10 cellular contexts compared by ENCODE assay signal in the genomic region with DNA sequence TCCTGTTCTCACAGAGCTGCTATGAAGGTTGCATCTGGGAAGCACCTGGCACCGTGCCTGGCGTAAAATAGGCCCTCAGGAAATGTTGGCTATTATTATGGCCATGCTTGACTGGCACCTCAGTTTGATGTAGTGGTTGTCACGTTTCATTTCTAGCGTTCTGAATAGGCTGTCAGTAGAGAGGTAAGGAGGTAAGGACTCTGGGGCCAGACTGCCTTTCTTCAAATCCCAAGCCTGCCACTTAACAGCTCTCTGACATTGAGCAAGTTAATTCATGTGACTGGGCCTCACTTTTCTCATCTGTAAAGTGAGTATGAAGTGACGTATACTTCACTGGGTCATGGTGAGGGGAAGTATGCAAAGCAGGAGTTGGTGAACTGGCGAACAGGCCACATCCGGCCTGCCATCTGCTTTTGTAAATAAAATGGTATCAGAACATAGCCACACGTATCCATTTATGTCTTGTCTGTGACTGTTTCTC.
A peak's percentile ranks its signal among the peaks of the same experiment; 100 is the strongest.
DNase-seq lines count a peak whose midpoint lies in the region; ATAC-seq and TF ChIP-seq lines count a peak whose summit lies in the region.
"Had no signal": no experiment of that assay in that cellular context is flagged by ENCODE, and none has a peak within 500 bp of the region (broad histone marks: within the 10 kb centered on the region; RNA-seq: fewer than 3 reads in every experiment).

No MANE protein-coding gene starts in this region.

- H3K4me1 ChIP-seq in uterus = peaks cover 4 to 15% of the 10 kb centered on the region in 2 donors

- no peaks in the 10 kb centered on the region for H3K9me3 ChIP-seq in uterus

- H3K36me3 ChIP-seq in uterus = no peaks in the 10 kb centered on the region

- ATAC-seq in GM18909 (IDR thresholded peaks at IDR 0.05; ENCODE audit: poor library complexity, unreplicated experiment) (peak; percentile 79), HG02884 (IDR thresholded peaks at IDR 0.05; ENCODE audit: unreplicated experiment) (peak; percentile 75), WTC11 (no peak)
- ATAC-seq: sciatic nerve had no signal

- POLR2A ChIA-PET in WTC11 (lab: Charles Lee) = no interaction called here

- no peaks in the 10 kb centered on the region for H3K27me3 ChIP-seq in uterus

- TF ChIP-seq POLR2A in uterus (IDR thresholded peaks at IDR 0.05) = no peak

- H3K27ac Mint-ChIP-seq in nephron (peak overlapping the region in 2 of 3 experiments; percentile 81 to 89), WTC11 (no peak overlapping the region)

- H3K4me3 ChIP-seq in uterus = no peak overlapping the region

- DNase-seq in NCI-H526 (lab: John Stamatoyannopoulos, UW) = peak; percentile 29 to 72
- no peak for DNase-seq in SKM-1 (lab: John Stamatoyannopoulos, UW; ENCODE audit: unreplicated experiment)
- DNase-seq in uterus = no peak
- DNase-seq in WTC11 (ENCODE audit: low spot score) = no peak
- DNase-seq in activated CD4-positive, alpha-beta T cell treated with anti-CD3 and anti-CD28 coated beads for 4 hours = no peak

- intact Hi-C loops in uterus (cut with DNase I; ENCODE audit: low total_unique reads) = no loop called here

- H3K27ac ChIP-seq in uterus = no peak overlapping the region
- H3K27ac ChIP-seq: KMS-11 had no signal

- H3K27me3 Mint-ChIP-seq in nephron (ENCODE audit: low read depth) (peaks cover 12% of the 10 kb centered on the region), WTC11 (ENCODE audit: low read depth) (no peaks in the 10 kb centered on the region)

- H3K36me3 Mint-ChIP-seq in nephron (ENCODE audit: low read depth) = no peaks in the 10 kb centered on the region
- H3K36me3 Mint-ChIP-seq in WTC11 = no peaks in the 10 kb centered on the region

- H3K4me1 Mint-ChIP-seq in nephron (peaks cover 44% of the 10 kb centered on the region), WTC11 (peaks cover 41% of the 10 kb centered on the region)

- no peak overlapping the region for H3K4me3 Mint-ChIP-seq in nephron
- no peak overlapping the region for H3K4me3 Mint-ChIP-seq in WTC11

- TF ChIP-seq CTCF in nephron (IDR thresholded peaks at IDR 0.05; ENCODE audit: unreplicated experiment in 3 of 3) (no peak), uterus (IDR thresholded peaks at IDR 0.05) (no peak), WTC11 (IDR thresholded peaks at IDR 0.05) (no peak)

- H3K9me3 Mint-ChIP-seq in nephron (no peaks in the 10 kb centered on the region), WTC11 (no peaks in the 10 kb centered on the region)

- CTCF ChIA-PET in WTC11 (lab: Charles Lee) = no interaction called here

TF ChIP-seq in WTC11, 78 proteins besides CTCF, POLR2A, EP300 and RAD21 (continues in another document):
- TF ChIP-seq IRF2 (CRISPR knock-in tag; IDR thresholded peaks at IDR 0.05; ENCODE audit: borderline replicate concordance, low read depth) (no peak), ZNF232 (CRISPR knock-in tag; IDR thresholded peaks at IDR 0.05) (no peak), HMGA2 (CRISPR knock-in tag; IDR thresholded peaks at IDR 0.05) (no peak), GABPB1 (CRISPR knock-in tag; IDR thresholded peaks at IDR 0.05) (no peak), MXD4 (CRISPR knock-in tag; IDR thresholded peaks at IDR 0.05; ENCODE audit: borderline replicate concordance) (no peak), ZNF423 (CRISPR knock-in tag; IDR thresholded peaks at IDR 0.05) (no peak), ZNF138 (CRISPR knock-in tag; conservative IDR thresholded peaks at IDR 0.05) (no peak)
- TF ChIP-seq, protein P1, sequence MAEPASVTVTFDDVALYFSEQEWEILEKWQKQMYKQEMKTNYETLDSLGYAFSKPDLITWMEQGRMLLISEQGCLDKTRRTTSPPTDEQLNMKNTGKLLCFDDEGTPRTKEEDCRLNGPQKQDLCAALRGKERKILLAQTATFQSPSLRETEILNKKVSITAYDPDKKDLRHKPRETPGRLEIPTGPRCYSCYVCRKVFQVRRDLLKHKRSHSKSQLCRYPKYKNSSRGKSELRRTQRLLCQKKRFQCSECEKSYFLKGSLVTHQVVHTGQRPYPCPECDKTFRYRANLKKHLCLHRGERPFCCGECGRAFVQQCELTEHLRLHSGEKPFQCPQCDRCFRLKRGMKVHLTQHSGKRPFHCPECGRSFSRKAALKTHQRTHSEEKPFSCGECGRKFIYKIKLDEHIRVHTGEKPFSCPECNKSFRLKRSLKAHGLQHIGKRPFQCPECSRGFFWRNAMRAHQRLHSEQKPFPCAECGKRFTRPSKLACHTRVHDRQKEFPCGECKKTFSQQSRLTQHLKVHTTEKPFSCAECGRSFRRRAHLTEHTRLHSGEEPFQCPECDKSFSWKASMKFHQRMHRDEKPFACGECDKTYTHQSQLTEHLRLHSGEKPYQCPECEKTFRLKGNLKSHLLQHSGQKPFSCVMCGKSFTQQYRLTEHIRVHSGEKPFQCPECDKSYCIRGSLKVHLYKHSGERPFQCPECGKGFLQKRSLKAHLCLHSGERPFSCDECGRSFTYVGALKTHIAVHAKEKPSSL (CRISPR knock-in tag; conservative IDR thresholded peaks at IDR 0.05) = no peak
- TF ChIP-seq, protein P2, sequence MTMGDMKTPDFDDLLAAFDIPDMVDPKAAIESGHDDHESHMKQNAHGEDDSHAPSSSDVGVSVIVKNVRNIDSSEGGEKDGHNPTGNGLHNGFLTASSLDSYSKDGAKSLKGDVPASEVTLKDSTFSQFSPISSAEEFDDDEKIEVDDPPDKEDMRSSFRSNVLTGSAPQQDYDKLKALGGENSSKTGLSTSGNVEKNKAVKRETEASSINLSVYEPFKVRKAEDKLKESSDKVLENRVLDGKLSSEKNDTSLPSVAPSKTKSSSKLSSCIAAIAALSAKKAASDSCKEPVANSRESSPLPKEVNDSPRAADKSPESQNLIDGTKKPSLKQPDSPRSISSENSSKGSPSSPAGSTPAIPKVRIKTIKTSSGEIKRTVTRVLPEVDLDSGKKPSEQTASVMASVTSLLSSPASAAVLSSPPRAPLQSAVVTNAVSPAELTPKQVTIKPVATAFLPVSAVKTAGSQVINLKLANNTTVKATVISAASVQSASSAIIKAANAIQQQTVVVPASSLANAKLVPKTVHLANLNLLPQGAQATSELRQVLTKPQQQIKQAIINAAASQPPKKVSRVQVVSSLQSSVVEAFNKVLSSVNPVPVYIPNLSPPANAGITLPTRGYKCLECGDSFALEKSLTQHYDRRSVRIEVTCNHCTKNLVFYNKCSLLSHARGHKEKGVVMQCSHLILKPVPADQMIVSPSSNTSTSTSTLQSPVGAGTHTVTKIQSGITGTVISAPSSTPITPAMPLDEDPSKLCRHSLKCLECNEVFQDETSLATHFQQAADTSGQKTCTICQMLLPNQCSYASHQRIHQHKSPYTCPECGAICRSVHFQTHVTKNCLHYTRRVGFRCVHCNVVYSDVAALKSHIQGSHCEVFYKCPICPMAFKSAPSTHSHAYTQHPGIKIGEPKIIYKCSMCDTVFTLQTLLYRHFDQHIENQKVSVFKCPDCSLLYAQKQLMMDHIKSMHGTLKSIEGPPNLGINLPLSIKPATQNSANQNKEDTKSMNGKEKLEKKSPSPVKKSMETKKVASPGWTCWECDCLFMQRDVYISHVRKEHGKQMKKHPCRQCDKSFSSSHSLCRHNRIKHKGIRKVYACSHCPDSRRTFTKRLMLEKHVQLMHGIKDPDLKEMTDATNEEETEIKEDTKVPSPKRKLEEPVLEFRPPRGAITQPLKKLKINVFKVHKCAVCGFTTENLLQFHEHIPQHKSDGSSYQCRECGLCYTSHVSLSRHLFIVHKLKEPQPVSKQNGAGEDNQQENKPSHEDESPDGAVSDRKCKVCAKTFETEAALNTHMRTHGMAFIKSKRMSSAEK (CRISPR knock-in tag; IDR thresholded peaks at IDR 0.05; ENCODE audit: borderline replicate concordance) = no peak
- TF ChIP-seq, protein P3, sequence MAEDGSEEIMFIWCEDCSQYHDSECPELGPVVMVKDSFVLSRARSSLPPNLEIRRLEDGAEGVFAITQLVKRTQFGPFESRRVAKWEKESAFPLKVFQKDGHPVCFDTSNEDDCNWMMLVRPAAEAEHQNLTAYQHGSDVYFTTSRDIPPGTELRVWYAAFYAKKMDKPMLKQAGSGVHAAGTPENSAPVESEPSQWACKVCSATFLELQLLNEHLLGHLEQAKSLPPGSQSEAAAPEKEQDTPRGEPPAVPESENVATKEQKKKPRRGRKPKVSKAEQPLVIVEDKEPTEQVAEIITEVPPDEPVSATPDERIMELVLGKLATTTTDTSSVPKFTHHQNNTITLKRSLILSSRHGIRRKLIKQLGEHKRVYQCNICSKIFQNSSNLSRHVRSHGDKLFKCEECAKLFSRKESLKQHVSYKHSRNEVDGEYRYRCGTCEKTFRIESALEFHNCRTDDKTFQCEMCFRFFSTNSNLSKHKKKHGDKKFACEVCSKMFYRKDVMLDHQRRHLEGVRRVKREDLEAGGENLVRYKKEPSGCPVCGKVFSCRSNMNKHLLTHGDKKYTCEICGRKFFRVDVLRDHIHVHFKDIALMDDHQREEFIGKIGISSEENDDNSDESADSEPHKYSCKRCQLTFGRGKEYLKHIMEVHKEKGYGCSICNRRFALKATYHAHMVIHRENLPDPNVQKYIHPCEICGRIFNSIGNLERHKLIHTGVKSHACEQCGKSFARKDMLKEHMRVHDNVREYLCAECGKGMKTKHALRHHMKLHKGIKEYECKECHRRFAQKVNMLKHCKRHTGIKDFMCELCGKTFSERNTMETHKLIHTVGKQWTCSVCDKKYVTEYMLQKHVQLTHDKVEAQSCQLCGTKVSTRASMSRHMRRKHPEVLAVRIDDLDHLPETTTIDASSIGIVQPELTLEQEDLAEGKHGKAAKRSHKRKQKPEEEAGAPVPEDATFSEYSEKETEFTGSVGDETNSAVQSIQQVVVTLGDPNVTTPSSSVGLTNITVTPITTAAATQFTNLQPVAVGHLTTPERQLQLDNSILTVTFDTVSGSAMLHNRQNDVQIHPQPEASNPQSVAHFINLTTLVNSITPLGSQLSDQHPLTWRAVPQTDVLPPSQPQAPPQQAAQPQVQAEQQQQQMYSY (CRISPR knock-in tag; IDR thresholded peaks at IDR 0.05) = no peak
- TF ChIP-seq, protein P4, sequence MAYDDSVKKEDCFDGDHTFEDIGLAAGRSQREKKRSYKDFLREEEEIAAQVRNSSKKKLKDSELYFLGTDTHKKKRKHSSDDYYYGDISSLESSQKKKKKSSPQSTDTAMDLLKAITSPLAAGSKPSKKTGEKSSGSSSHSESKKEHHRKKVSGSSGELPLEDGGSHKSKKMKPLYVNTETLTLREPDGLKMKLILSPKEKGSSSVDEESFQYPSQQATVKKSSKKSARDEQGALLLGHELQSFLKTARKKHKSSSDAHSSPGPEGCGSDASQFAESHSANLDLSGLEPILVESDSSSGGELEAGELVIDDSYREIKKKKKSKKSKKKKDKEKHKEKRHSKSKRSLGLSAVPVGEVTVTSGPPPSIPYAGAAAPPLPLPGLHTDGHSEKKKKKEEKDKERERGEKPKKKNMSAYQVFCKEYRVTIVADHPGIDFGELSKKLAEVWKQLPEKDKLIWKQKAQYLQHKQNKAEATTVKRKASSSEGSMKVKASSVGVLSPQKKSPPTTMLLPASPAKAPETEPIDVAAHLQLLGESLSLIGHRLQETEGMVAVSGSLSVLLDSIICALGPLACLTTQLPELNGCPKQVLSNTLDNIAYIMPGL (CRISPR knock-in tag; IDR thresholded peaks at IDR 0.05) = no peak

Comparison
In these comparisons a context has a peak if more than half of its experiments do, and no peak if none do; other contexts are left out.
1. DNase-seq: peak in NCI-H526 (2 of 2); none in SKM-1 (single experiment), uterus (0 of 2), WTC11 (single experiment) and activated CD4-positive, alpha-beta T cell treated with anti-CD3 and anti-CD28 coated beads for 4 hours (0 of 2).